Comparison of ENCODE assay signal across 9 cellular contexts in the genomic region with DNA sequence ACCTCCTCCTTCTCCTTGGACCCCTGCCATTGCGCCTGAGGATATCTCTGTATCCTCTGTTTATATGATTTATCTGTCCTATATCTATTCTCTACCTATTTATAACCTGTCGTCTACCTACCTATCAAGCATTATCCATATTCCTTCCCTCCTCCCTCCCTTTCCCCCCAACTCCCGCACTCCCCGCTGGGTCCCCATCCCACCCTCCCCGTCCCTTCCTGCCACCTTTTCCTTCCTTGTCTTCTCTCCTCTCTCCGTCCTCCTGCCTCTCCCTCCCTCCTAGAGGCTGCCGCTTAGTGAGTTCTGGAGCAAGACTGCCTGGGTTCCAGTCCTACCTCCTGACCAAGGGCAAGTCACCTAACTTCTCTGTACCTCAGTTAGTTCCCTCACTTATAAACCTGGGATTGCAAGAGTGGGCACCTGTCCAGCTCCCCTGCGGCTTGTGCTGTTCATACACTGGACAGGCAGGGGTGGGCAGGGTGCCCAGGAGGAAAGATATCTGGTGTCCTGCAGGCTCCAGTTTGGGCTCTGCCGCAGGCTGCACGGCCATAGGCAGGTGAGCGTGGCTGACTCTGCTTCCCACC. TPM values are rescaled to one million over a fixed set of nuclear protein-coding genes. Genes with fewer than 3 reads are reported as not detected.
DNase-seq lines count a peak whose midpoint lies in the region; ATAC-seq and TF ChIP-seq lines count a peak whose summit lies in the region.
"Had no signal": no experiment of that assay in that cellular context is flagged by ENCODE, and none has a peak within 500 bp of the region (broad histone marks: within the 10 kb centered on the region; RNA-seq: fewer than 3 reads in every experiment).

No MANE protein-coding gene starts in this region.

- no peak overlapping the region for H3K27ac ChIP-seq in adrenal gland
- H3K27ac ChIP-seq in testis, result no peak overlapping the region

- H3K4me3 ChIP-seq in adrenal gland (no peak overlapping the region), testis (peak overlapping the region in 1 of 2 donors; percentile 29)

- intact Hi-C loops in adrenal gland (cut with DNase I) (no loop called here), left ventricle myocardium superior (cut with micrococcal nuclease) (no loop called here), testis (cut with DNase I; ENCODE audit: low total_unique reads) (no loop called here)
- intact Hi-C loops in activated T-helper 1 cell treated with anti-CD3 and anti-CD28 coated beads, Interleukin-12 subunit alpha, Interleukin-12 subunit beta, Interleukin-2, Interleukin-4 antibody, amounts not matched to agents 30 ng/mL and 10 ng/mL and 1 ng/mL, durations not matched to agents 14 hours and 24 hours and 36 hours (cut with micrococcal nuclease), result loop anchor here (1.0 kb wide), 2 partner anchors 17 to 32 kb away; partner anchors contain the start of gene LENG9

- H3K9me3 ChIP-seq in adrenal gland (replicated peaks in 1 of 3) (no peaks in the 10 kb centered on the region), testis (no peaks in the 10 kb centered on the region)

- peaks cover 18% of the 10 kb centered on the region for H3K27me3 Mint-ChIP-seq in activated T-cell treated with anti-CD3 and anti-CD28 coated beads, Interleukin-2, amount 50 U/mL, for 72 hours (ENCODE audit: low read depth)
- peaks cover 12% of the 10 kb centered on the region for H3K27me3 Mint-ChIP-seq in activated T-helper 1 cell treated with anti-CD3 and anti-CD28 coated beads, Interleukin-12 subunit alpha, Interleukin-12 subunit beta, Interleukin-2, Interleukin-4 antibody, amounts not matched to agents 30 ng/mL and 10 ng/mL and 1 ng/mL, durations not matched to agents 14 hours and 24 hours and 36 hours (ENCODE audit: insufficient read depth)

- WGBS in adrenal gland, 4 donors, result 15 to 22% (median 20%) methylated on average over 11 of the region's 11 CpGs
- WGBS in testis, 2 donors, result 11 to 20% methylated on average over 11 of the region's 11 CpGs

- no peak for DNase-seq in activated T-cell treated with anti-CD3 and anti-CD28 coated beads, Interleukin-2, amount 50 U/mL, for 72 hours
- no peak for DNase-seq in activated T-cell treated with anti-CD3 and anti-CD28 coated beads, Interleukin-2, amount 50 U/mL, for 48 hours
- DNase-seq in adrenal gland, result peak in 5 of 7 donors; percentile 49 to 70 (median 64)
- peak; percentile 73 for DNase-seq in left ventricle myocardium superior
- peak; percentile 70 for DNase-seq in testis
- DNase-seq in activated T-helper 1 cell treated with anti-CD3 and anti-CD28 coated beads, Interleukin-12 subunit alpha, Interleukin-12 subunit beta, Interleukin-2, Interleukin-4 antibody, amounts not matched to agents 30 ng/mL and 10 ng/mL and 1 ng/mL, durations not matched to agents 14 hours and 24 hours and 36 hours (ENCODE audit: low spot score), result no peak

- H3K36me3 Mint-ChIP-seq in activated T-cell treated with anti-CD3 and anti-CD28 coated beads, Interleukin-2, amount 50 U/mL, for 72 hours (ENCODE audit: insufficient read depth in 2 of 2), result no peaks in the 10 kb centered on the region
- H3K36me3 Mint-ChIP-seq in activated T-helper 1 cell treated with anti-CD3 and anti-CD28 coated beads, Interleukin-12 subunit alpha, Interleukin-12 subunit beta, Interleukin-2, Interleukin-4 antibody, amounts not matched to agents 30 ng/mL and 10 ng/mL and 1 ng/mL, durations not matched to agents 14 hours and 24 hours and 36 hours (ENCODE audit: low read depth), result peaks cover 5% of the 10 kb centered on the region
- H3K36me3 Mint-ChIP-seq: IgD-negative memory B cell had no signal

- H3K4me1 ChIP-seq in adrenal gland (replicated peaks in 1 of 2) (peaks cover 9 to 24% of the 10 kb centered on the region in 2 donors), testis (peaks cover 38% of the 10 kb centered on the region)

- TF ChIP-seq CTCF in adrenal gland (IDR thresholded peaks at IDR 0.05), result no peak
- TF ChIP-seq CTCF in testis (IDR thresholded peaks at IDR 0.05), result no peak

- ATAC-seq in activated T-cell treated with anti-CD3 and anti-CD28 coated beads, Interleukin-2, amount 50 U/mL, for 72 hours (replicated peaks in 1 of 2), result no peak
- ATAC-seq in left ventricle myocardium superior (peak; percentile 49), GM21786 (IDR thresholded peaks at IDR 0.05; ENCODE audit: unreplicated experiment) (no peak), GM18868 (IDR thresholded peaks at IDR 0.05; ENCODE audit: unreplicated experiment) (no peak)

- no peaks in the 10 kb centered on the region for H3K36me3 ChIP-seq in adrenal gland (replicated peaks in 1 of 2)
- H3K36me3 ChIP-seq in testis (ENCODE audit: low read depth, missing control alignments), result no peaks in the 10 kb centered on the region

- H3K27ac Mint-ChIP-seq in activated T-cell treated with anti-CD3 and anti-CD28 coated beads, Interleukin-2, amount 50 U/mL, for 72 hours, result no peak overlapping the region
- H3K27ac Mint-ChIP-seq in activated T-helper 1 cell treated with anti-CD3 and anti-CD28 coated beads, Interleukin-12 subunit alpha, Interleukin-12 subunit beta, Interleukin-2, Interleukin-4 antibody, amounts not matched to agents 30 ng/mL and 10 ng/mL and 1 ng/mL, durations not matched to agents 14 hours and 24 hours and 36 hours, result no peak overlapping the region

- no peak for TF ChIP-seq POLR2A in adrenal gland (IDR thresholded peaks at IDR 0.05)
- no peak for TF ChIP-seq POLR2A in testis (IDR thresholded peaks at IDR 0.05)

- peaks cover 11% of the 10 kb centered on the region for H3K27me3 ChIP-seq in adrenal gland
- no peaks in the 10 kb centered on the region for H3K27me3 ChIP-seq in testis

- H3K9me3 Mint-ChIP-seq in activated T-cell treated with anti-CD3 and anti-CD28 coated beads, Interleukin-2, amount 50 U/mL, for 72 hours, result no peaks in the 10 kb centered on the region
- no peaks in the 10 kb centered on the region for H3K9me3 Mint-ChIP-seq in activated T-helper 1 cell treated with anti-CD3 and anti-CD28 coated beads, Interleukin-12 subunit alpha, Interleukin-12 subunit beta, Interleukin-2, Interleukin-4 antibody, amounts not matched to agents 30 ng/mL and 10 ng/mL and 1 ng/mL, durations not matched to agents 14 hours and 24 hours and 36 hours
- H3K9me3 Mint-ChIP-seq: IgD-negative memory B cell had no signal

- peaks cover 18% of the 10 kb centered on the region for H3K4me1 Mint-ChIP-seq in activated T-cell treated with anti-CD3 and anti-CD28 coated beads, Interleukin-2, amount 50 U/mL, for 72 hours (ENCODE audit: low read depth)
- H3K4me1 Mint-ChIP-seq in activated T-helper 1 cell treated with anti-CD3 and anti-CD28 coated beads, Interleukin-12 subunit alpha, Interleukin-12 subunit beta, Interleukin-2, Interleukin-4 antibody, amounts not matched to agents 30 ng/mL and 10 ng/mL and 1 ng/mL, durations not matched to agents 14 hours and 24 hours and 36 hours (ENCODE audit: low read depth), result peaks cover 12% of the 10 kb centered on the region

- H3K4me3 Mint-ChIP-seq in activated T-cell treated with anti-CD3 and anti-CD28 coated beads, Interleukin-2, amount 50 U/mL, for 72 hours, result peak overlapping the region; percentile 31 to 82
- H3K4me3 Mint-ChIP-seq in activated T-helper 1 cell treated with anti-CD3 and anti-CD28 coated beads, Interleukin-12 subunit alpha, Interleukin-12 subunit beta, Interleukin-2, Interleukin-4 antibody, amounts not matched to agents 30 ng/mL and 10 ng/mL and 1 ng/mL, durations not matched to agents 14 hours and 24 hours and 36 hours, result no peak overlapping the region

RNA-seq across cellular contexts. Expression of gene TTYH1, which starts 16.1 kb away (rescaled TPM):
- under 1 TPM; 0.32 to 0.41 TPM for total RNA-seq in activated T-cell treated with anti-CD3 and anti-CD28 coated beads, Interleukin-2, amount 50 U/mL, for 72 hours
- total RNA-seq in adrenal gland (1 to 10 TPM in 2 of 8 donors, under 1 TPM in 3, not detected in 3; 0.61 to 3.3 (median 0.81) TPM), left ventricle myocardium superior (1.6 TPM), testis (100 to 1,000 TPM; 226 to 248 TPM)
- polyA plus RNA-seq in adrenal gland (1 to 10 TPM in 2 of 3 donors, not detected in 1; 1.6 to 1.7 TPM), testis (ENCODE audit: insufficient read depth, low read depth, low replicate concordance) (126 TPM)
- total RNA-seq in activated T-helper 1 cell treated with anti-CD3 and anti-CD28 coated beads, Interleukin-12 subunit alpha, Interleukin-12 subunit beta, Interleukin-2, Interleukin-4 antibody, amounts not matched to agents 30 ng/mL and 10 ng/mL and 1 ng/mL, durations not matched to agents 14 hours and 24 hours and 36 hours, result 0.49 and 0.59 TPM in 2 replicates

RNA-seq across cellular contexts. Expression of gene LENG8, which starts 17.7 kb away (rescaled TPM):
- total RNA-seq in activated T-cell treated with anti-CD3 and anti-CD28 coated beads, Interleukin-2, amount 50 U/mL, for 72 hours, result 100 to 1,000 TPM; 221 to 283 TPM
- total RNA-seq in adrenal gland (100 to 1,000 TPM in 4 of 8 donors, 10 to 100 TPM in 4; 33.6 to 207 (median 90.8) TPM), left ventricle myocardium superior (69.1 TPM), testis (100 to 1,000 TPM; 313 to 507 TPM)
- polyA plus RNA-seq in adrenal gland (100 to 1,000 TPM in 2 of 3 donors, 10 to 100 TPM in 1; 17.4 to 725 (median 247) TPM), testis (ENCODE audit: insufficient read depth, low read depth, low replicate concordance) (167 TPM)
- total RNA-seq in activated T-helper 1 cell treated with anti-CD3 and anti-CD28 coated beads, Interleukin-12 subunit alpha, Interleukin-12 subunit beta, Interleukin-2, Interleukin-4 antibody, amounts not matched to agents 30 ng/mL and 10 ng/mL and 1 ng/mL, durations not matched to agents 14 hours and 24 hours and 36 hours, result 192 and 193 TPM in 2 replicates

RNA-seq across cellular contexts. Expression of gene LENG9, which starts 32.2 kb away (rescaled TPM):
- 1 to 10 TPM; 3.1 to 5.8 TPM for total RNA-seq in activated T-cell treated with anti-CD3 and anti-CD28 coated beads, Interleukin-2, amount 50 U/mL, for 72 hours
- 10 to 100 TPM in 2 of 8 donors, 1 to 10 TPM in 6; 6.3 to 15.3 (median 8.6) TPM for total RNA-seq in adrenal gland
- 1 to 10 TPM; 1.3 to 4.2 (median 3.1) TPM for polyA plus RNA-seq in adrenal gland
- 1.4 TPM for total RNA-seq in left ventricle myocardium superior
- 1 to 10 TPM; 5.6 to 5.8 TPM for total RNA-seq in testis
- polyA plus RNA-seq in testis (ENCODE audit: insufficient read depth, low read depth, low replicate concordance), result 1.9 TPM
- total RNA-seq in activated T-helper 1 cell treated with anti-CD3 and anti-CD28 coated beads, Interleukin-12 subunit alpha, Interleukin-12 subunit beta, Interleukin-2, Interleukin-4 antibody, amounts not matched to agents 30 ng/mL and 10 ng/mL and 1 ng/mL, durations not matched to agents 14 hours and 24 hours and 36 hours, result 8.4 and 11.5 TPM in 2 replicates
- polyA plus RNA-seq: IgD-negative memory B cell had no signal

RNA-seq across cellular contexts. Expression of gene CDC42EP5, which starts 41.7 kb away (rescaled TPM):
- total RNA-seq in activated T-cell treated with anti-CD3 and anti-CD28 coated beads, Interleukin-2, amount 50 U/mL, for 72 hours, result under 1 TPM in 1 of 2 donors, not detected in 1; 0.30 TPM
- 10 to 100 TPM in 7 of 8 donors, 1 to 10 TPM in 1; 9.7 to 27.9 (median 15.7) TPM for total RNA-seq in adrenal gland
- 10 to 100 TPM in 2 of 3 donors, under 1 TPM in 1; 0.44 to 36.0 (median 16.5) TPM for polyA plus RNA-seq in adrenal gland
- total RNA-seq in left ventricle myocardium superior, result 11.0 TPM
- 10 to 100 TPM; 10.2 to 11.9 TPM for total RNA-seq in testis
- polyA plus RNA-seq in testis (ENCODE audit: insufficient read depth, low read depth, low replicate concordance), result 7.8 TPM
- total RNA-seq in activated T-helper 1 cell treated with anti-CD3 and anti-CD28 coated beads, Interleukin-12 subunit alpha, Interleukin-12 subunit beta, Interleukin-2, Interleukin-4 antibody, amounts not matched to agents 30 ng/mL and 10 ng/mL and 1 ng/mL, durations not matched to agents 14 hours and 24 hours and 36 hours, result not detected in 2 replicates
- polyA plus RNA-seq: IgD-negative memory B cell had no signal

Comparison
In these comparisons a context has a peak if more than half of its experiments do, and no peak if none do; other contexts are left out.
1. DNase-seq: peak in adrenal gland (5 of 7), left ventricle myocardium superior (single experiment) and testis (single experiment); none in activated T-cell treated with anti-CD3 and anti-CD28 coated beads, Interleukin-2, amount 50 U/mL, for 72 hours (0 of 2), activated T-cell treated with anti-CD3 and anti-CD28 coated beads, Interleukin-2, amount 50 U/mL, for 48 hours (0 of 2) and activated T-helper 1 cell treated with anti-CD3 and anti-CD28 coated beads, Interleukin-12 subunit alpha, Interleukin-12 subunit beta, Interleukin-2, Interleukin-4 antibody, amounts not matched to agents 30 ng/mL and 10 ng/mL and 1 ng/mL, durations not matched to agents 14 hours and 24 hours and 36 hours (single experiment).
2. RNA of gene TTYH1, which starts 16.1 kb away (total RNA-seq): 226 to 248 TPM in testis; 1.6 TPM in left ventricle myocardium superior (single experiment), 0.61 to 3.3 TPM in adrenal gland, 0.49 to 0.59 TPM in activated T-helper 1 cell treated with anti-CD3 and anti-CD28 coated beads, Interleukin-12 subunit alpha, Interleukin-12 subunit beta, Interleukin-2, Interleukin-4 antibody, amounts not matched to agents 30 ng/mL and 10 ng/mL and 1 ng/mL, durations not matched to agents 14 hours and 24 hours and 36 hours and 0.32 to 0.41 TPM in activated T-cell treated with anti-CD3 and anti-CD28 coated beads, Interleukin-2, amount 50 U/mL, for 72 hours; every median in the first group is over 10 times any median in the second.